8 cellular contexts compared by ENCODE assay signal in the genomic region with DNA sequence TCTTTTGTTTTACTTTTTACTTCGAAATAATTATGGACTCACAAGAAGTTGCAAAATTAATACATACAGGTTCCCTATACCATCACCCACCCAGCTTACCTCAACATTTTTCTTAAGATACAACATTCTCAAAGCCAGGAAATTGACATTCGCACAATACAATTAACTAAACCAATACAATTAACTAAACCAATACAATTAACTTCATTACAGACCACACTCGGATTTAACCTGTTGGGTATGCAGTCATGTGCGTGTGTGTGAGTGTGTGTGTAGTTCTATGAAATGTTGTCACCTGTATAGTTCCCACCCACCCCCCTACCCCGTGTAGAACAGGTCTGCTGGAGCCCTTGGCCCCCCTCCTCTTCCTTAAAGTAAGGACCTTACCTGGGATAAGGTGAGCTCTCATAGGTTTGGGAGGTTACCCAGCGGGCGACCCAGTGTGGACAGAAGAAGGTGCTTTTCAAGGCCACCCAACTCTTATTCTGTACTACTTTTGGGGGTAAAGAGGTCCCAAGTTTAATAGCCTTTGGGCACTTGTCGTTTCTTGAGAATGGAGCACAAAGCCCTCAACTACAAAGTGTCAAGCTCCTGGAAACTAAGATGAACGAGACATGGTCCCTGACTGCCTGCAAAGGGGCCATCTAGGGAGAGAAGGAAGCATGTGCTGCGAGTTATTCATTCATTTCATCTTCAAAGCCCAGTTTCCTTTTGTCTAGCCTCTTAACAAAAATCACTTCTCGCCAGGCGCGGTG. TPM values are rescaled to one million over a fixed set of nuclear protein-coding genes. Genes with fewer than 3 reads are reported as not detected.
DNase-seq lines count a peak whose midpoint lies in the region; ATAC-seq and TF ChIP-seq lines count a peak whose summit lies in the region.

No MANE protein-coding gene starts in this region.

- peak overlapping the region; percentile 0 for H2AFZ ChIP-seq in neural progenitor cell (replicated peaks)

- no peak for ATAC-seq in foreskin keratinocyte

- peaks cover 20% of the 10 kb centered on the region for H4K20me1 ChIP-seq in neural progenitor cell (ENCODE audit: low read depth)

- H3K27me3 Mint-ChIP-seq in CD8-positive, alpha-beta memory T cell: peaks cover 0 to 2% of the 10 kb centered on the region in 2 donors
- peaks cover 4% of the 10 kb centered on the region for H3K27me3 Mint-ChIP-seq in neural progenitor cell (ENCODE audit: insufficient read depth, low read depth)

- POLR2A ChIA-PET in CD8-positive, alpha-beta memory T cell (lab: Charles Lee): interaction anchor here (5.9 kb wide), 1 partner anchor 49 kb away, joined by 107 read pairs; a partner anchor contains a TSS

- H3K4me3 ChIP-seq in CD8-positive, alpha-beta memory T cell (ENCODE audit: low read length): peak overlapping the region; percentile 19
- H3K4me3 ChIP-seq in coronary artery: peak overlapping the region; percentile 84
- peak overlapping the region; percentile 99 for H3K4me3 ChIP-seq in neural progenitor cell

- peak overlapping the region; percentile 98 for H3K4me2 ChIP-seq in neural progenitor cell

- no peaks in the 10 kb centered on the region for H3K9me3 Mint-ChIP-seq in CD8-positive, alpha-beta memory T cell
- no peaks in the 10 kb centered on the region for H3K9me3 Mint-ChIP-seq in neural progenitor cell

- H3K9ac ChIP-seq in neural progenitor cell: no peak overlapping the region

- no peaks in the 10 kb centered on the region for H3K27me3 ChIP-seq in CD8-positive, alpha-beta memory T cell (ENCODE audit: insufficient read depth, low read length, poor library complexity, severe bottlenecking)
- H3K27me3 ChIP-seq in neural progenitor cell: no peaks in the 10 kb centered on the region
- H3K27me3 ChIP-seq in foreskin keratinocyte: no peaks in the 10 kb centered on the region

- peak overlapping the region; percentile 92 to 100 (median 98) for H3K27ac Mint-ChIP-seq in CD8-positive, alpha-beta memory T cell
- peak overlapping the region; percentile 58 for H3K27ac Mint-ChIP-seq in neural progenitor cell

- peak in 1 of 5 donors; percentile 29 for DNase-seq in CD8-positive, alpha-beta memory T cell
- DNase-seq in NCI-H748 treated with DMSO at 0.1 percent for 48 hours (lab: John Stamatoyannopoulos, UW) (peak; percentile 87), coronary artery (ENCODE audit: low spot score) (no peak), neural progenitor cell (ENCODE audit: low spot score) (no peak), 8988T (no peak), COLO829 (ENCODE audit: low spot score) (no peak), foreskin keratinocyte (no peak), NCI-H526 treated with DMSO at 0.1 percent for 48 hours (lab: John Stamatoyannopoulos, UW) (no peak)

- H3K36me3 ChIP-seq in CD8-positive, alpha-beta memory T cell (ENCODE audit: insufficient read depth, low read length): no peaks in the 10 kb centered on the region
- H3K36me3 ChIP-seq in neural progenitor cell: no peaks in the 10 kb centered on the region

- TF ChIP-seq CTCF in coronary artery (IDR thresholded peaks at IDR 0.05) (no peak), neural progenitor cell (IDR thresholded peaks at IDR 0.05) (no peak), foreskin keratinocyte (conservative IDR thresholded peaks at IDR 0.05) (no peak)

- peaks cover 29% of the 10 kb centered on the region for H3K4me1 ChIP-seq in CD8-positive, alpha-beta memory T cell (ENCODE audit: insufficient read depth, low read length)
- peaks cover 18% of the 10 kb centered on the region for H3K4me1 ChIP-seq in neural progenitor cell
- peaks cover 9% of the 10 kb centered on the region for H3K4me1 ChIP-seq in foreskin keratinocyte

- H3K27ac ChIP-seq in CD8-positive, alpha-beta memory T cell (ENCODE audit: low read depth, low read length): peak overlapping the region; percentile 92
- peak overlapping the region; percentile 88 to 96 for H3K27ac ChIP-seq in coronary artery
- no peak overlapping the region for H3K27ac ChIP-seq in neural progenitor cell
- H3K27ac ChIP-seq in foreskin keratinocyte: no peak overlapping the region

- no peaks in the 10 kb centered on the region for H3K9me3 ChIP-seq in CD8-positive, alpha-beta memory T cell (ENCODE audit: low read length)
- no peaks in the 10 kb centered on the region for H3K9me3 ChIP-seq in neural progenitor cell (ENCODE audit: low read depth)

- CTCF ChIA-PET in CD8-positive, alpha-beta memory T cell (lab: Charles Lee): interaction anchor here (1.0 kb wide), 2 partner anchors 68 to 124 kb away, joined by 3 to 4 read pairs; no protein-coding TSS in a partner anchor

- peaks cover 0 to 35% (median 0%) of the 10 kb centered on the region in 3 donors for H3K36me3 Mint-ChIP-seq in CD8-positive, alpha-beta memory T cell
- H3K36me3 Mint-ChIP-seq in neural progenitor cell: peaks cover 6% of the 10 kb centered on the region

- peaks cover 43% of the 10 kb centered on the region for H3K79me2 ChIP-seq in neural progenitor cell (ENCODE audit: low read depth)

- peak overlapping the region; percentile 98 to 100 (median 99) for H3K4me3 Mint-ChIP-seq in CD8-positive, alpha-beta memory T cell
- peak overlapping the region; percentile 99 for H3K4me3 Mint-ChIP-seq in neural progenitor cell

- peaks cover 9% of the 10 kb centered on the region for H3F3A ChIP-seq in neural progenitor cell (ENCODE audit: low read depth)

- peaks cover 34 to 51% (median 47%) of the 10 kb centered on the region in 3 donors for H3K4me1 Mint-ChIP-seq in CD8-positive, alpha-beta memory T cell
- peaks cover 26% of the 10 kb centered on the region for H3K4me1 Mint-ChIP-seq in neural progenitor cell

RNA-seq across cellular contexts. Expression of a gene that starts 0.5 kb away (rescaled TPM):
- total RNA-seq in CD8-positive, alpha-beta memory T cell: 10 to 100 TPM; 44.9 to 47.6 TPM
- 110 TPM for polyA plus RNA-seq in CD8-positive, alpha-beta memory T cell
- total RNA-seq in neural progenitor cell (ENCODE audit: low replicate concordance) (26.1 and 31.9 TPM in 2 replicates), foreskin keratinocyte (28.2 and 29.0 TPM in 2 replicates)
- 13.1 and 15.3 TPM in 2 replicates for polyA plus RNA-seq in foreskin keratinocyte

RNA-seq across cellular contexts. Expression of a gene that starts 46.3 kb away (rescaled TPM):
- 100 to 1,000 TPM; 572 to 579 TPM for total RNA-seq in CD8-positive, alpha-beta memory T cell
- polyA plus RNA-seq in CD8-positive, alpha-beta memory T cell: 370 TPM
- total RNA-seq in neural progenitor cell (ENCODE audit: low replicate concordance) (267 and 297 TPM in 2 replicates), foreskin keratinocyte (356 and 421 TPM in 2 replicates)
- 387 and 470 TPM in 2 replicates for polyA plus RNA-seq in foreskin keratinocyte

Comparison
In these comparisons a context has a peak if more than half of its experiments do, and no peak if none do; other contexts are left out.
1. H3K27ac ChIP-seq: peak in CD8-positive, alpha-beta memory T cell (single experiment) and coronary artery (2 of 2); none in neural progenitor cell (single experiment) and foreskin keratinocyte (single experiment).
2. H3K4me3 ChIP-seq: peak in every context shown above with its lines; median percentile 99 in neural progenitor cell; 84 in coronary artery; 19 in CD8-positive, alpha-beta memory T cell.